27 cellular contexts compared by ENCODE assay signal in the genomic region with DNA sequence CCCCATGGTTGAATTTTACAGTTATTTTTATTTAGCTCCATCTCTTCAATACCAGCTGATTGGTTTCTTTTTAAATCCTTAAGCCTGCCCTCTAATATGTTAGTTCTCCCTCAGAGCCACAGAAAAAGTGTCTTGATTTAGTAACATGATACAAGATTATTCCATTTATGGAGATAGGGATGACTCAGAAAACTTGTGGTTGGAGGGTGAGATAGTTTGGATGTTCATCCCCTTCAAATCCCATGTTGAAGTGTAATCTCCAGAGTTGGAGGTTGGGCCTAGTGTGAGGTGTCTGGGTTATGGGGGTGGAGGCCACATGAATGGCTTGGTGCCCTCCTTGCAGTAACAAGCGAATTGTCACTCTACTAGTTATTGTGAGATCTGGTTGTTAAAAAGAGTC.
"Had no signal": no experiment of that assay in that cellular context is flagged by ENCODE, and none has a peak within 500 bp of the region (broad histone marks: within the 10 kb centered on the region; RNA-seq: fewer than 3 reads in every experiment).

No MANE protein-coding gene starts in this region.

- FAIRE-seq: endometrium, islet of Langerhans, small intestine had no signal

- H3K4me3 ChIP-seq: adrenal gland, gastrocnemius medialis, right lobe of liver, tibial artery had no signal

- H3K9me3 Mint-ChIP-seq: activated B cell treated with CpG ODN at 0.5 μM for 24 hours; activated T-cell treated with anti-CD3 and anti-CD28 coated beads, Interleukin-2, amount 50 U/mL, for 4 hours; activated T-helper 2 cell treated with anti-CD3 and anti-CD28 coated beads, Interferon-gamma antibody, Interleukin-2, Interleukin-4, amounts not matched to agents 10 μg/mL and 5 μg/mL and 100 μg/mL, durations not matched to agents 14 hours and 24 hours and 36 hours; dendritic cell treated with granulocyte-macrophage colony-stimulating factor and Interleukin-4, amounts not matched to agents 40 ng/mL and 50 ng/mL, for 4 days; nephron progenitor cell; stimulated activated effector memory CD8-positive, alpha-beta T cell treated with anti-CD3 and anti-CD28 coated beads, Interleukin-12 subunit alpha, Interleukin-12 subunit beta, amount 100 ng/mL, for 72 hours; stimulated activated naive CD8-positive, alpha-beta T cell treated with anti-CD3 and anti-CD28 coated beads, Interleukin-15, amount 100 ng/mL, for 72 hours had no signal

- H3K9me3 ChIP-seq: adrenal gland, gastrocnemius medialis, right lobe of liver, tibial artery had no signal

- H3K4me1 Mint-ChIP-seq: activated B cell treated with CpG ODN at 0.5 μM for 24 hours; activated CD4-positive, alpha-beta T cell treated with anti-CD3 and anti-CD28 coated beads for 36 hours; nephron progenitor cell; stimulated activated effector memory CD8-positive, alpha-beta T cell treated with anti-CD3 and anti-CD28 coated beads, Interleukin-12 subunit alpha, Interleukin-12 subunit beta, amount 100 ng/mL, for 72 hours; stimulated activated naive CD8-positive, alpha-beta T cell treated with anti-CD3 and anti-CD28 coated beads, Interleukin-15, amount 100 ng/mL, for 72 hours had no signal

- DNase-seq: activated B cell treated with CpG ODN at 0.5 μM for 24 hours; activated CD4-positive, alpha-beta T cell treated with anti-CD3 and anti-CD28 coated beads for 36 hours; activated CD4-positive, alpha-beta T cell treated with anti-CD3 and anti-CD28 coated beads, Interleukin-2, amount 50 U/mL, for 4 hours; activated CD8-positive, alpha-beta memory T cell treated with anti-CD3 and anti-CD28 coated beads, Interleukin-2, amount 50 U/mL, for 48 hours; activated naive CD4-positive, alpha-beta T cell; activated T-cell treated with anti-CD3 and anti-CD28 coated beads, Interleukin-2, amount 50 U/mL, for 4 hours; adrenal gland; effector CD4-positive, alpha-beta T cell; erythroblast; gastrocnemius medialis; hippocampal formation; left ventricle myocardium superior; nephron progenitor cell; right lobe of liver; small intestine; stimulated activated CD4-positive, alpha-beta T cell treated with anti-CD3 and anti-CD28 coated beads, Interleukin-2, amount 100 ng/mL, for 24 hours; stimulated activated naive CD8-positive, alpha-beta T cell treated with anti-CD3 and anti-CD28 coated beads, Interleukin-15, amount 100 ng/mL, for 72 hours; T-helper 1 cell; T-helper 9 cell; tibial artery had no signal

- H3K27ac Mint-ChIP-seq: activated B cell treated with CpG ODN at 0.5 μM for 24 hours; activated CD4-positive, alpha-beta T cell treated with anti-CD3 and anti-CD28 coated beads for 36 hours; activated naive CD8-positive, alpha-beta T cell; activated T-helper 2 cell treated with anti-CD3 and anti-CD28 coated beads, Interferon-gamma antibody, Interleukin-2, Interleukin-4, amounts not matched to agents 10 μg/mL and 5 μg/mL and 100 μg/mL, durations not matched to agents 14 hours and 24 hours and 36 hours; dendritic cell treated with granulocyte-macrophage colony-stimulating factor and Interleukin-4, amounts not matched to agents 40 ng/mL and 50 ng/mL, for 4 days; nephron progenitor cell; stimulated activated effector memory CD8-positive, alpha-beta T cell treated with anti-CD3 and anti-CD28 coated beads, Interleukin-12 subunit alpha, Interleukin-12 subunit beta, amount 100 ng/mL, for 72 hours; stimulated activated naive CD8-positive, alpha-beta T cell treated with anti-CD3 and anti-CD28 coated beads, Interleukin-15, amount 100 ng/mL, for 72 hours had no signal

- H3K27me3 ChIP-seq: adrenal gland, gastrocnemius medialis, right lobe of liver, tibial artery had no signal

- ATAC-seq: activated CD4-positive, alpha-beta T cell treated with anti-CD3 and anti-CD28 coated beads for 36 hours; activated T-cell treated with anti-CD3 and anti-CD28 coated beads, Interleukin-2, amount 50 U/mL, for 4 hours; gastrocnemius medialis; left ventricle myocardium superior; right lobe of liver; stimulated activated effector memory CD8-positive, alpha-beta T cell treated with anti-CD3 and anti-CD28 coated beads, Interleukin-12 subunit alpha, Interleukin-12 subunit beta, amount 100 ng/mL, for 72 hours; stimulated activated naive CD8-positive, alpha-beta T cell treated with anti-CD3 and anti-CD28 coated beads, Interleukin-15, amount 100 ng/mL, for 72 hours had no signal

- H3K36me3 Mint-ChIP-seq: activated naive CD8-positive, alpha-beta T cell; stimulated activated effector memory CD8-positive, alpha-beta T cell treated with anti-CD3 and anti-CD28 coated beads, Interleukin-12 subunit alpha, Interleukin-12 subunit beta, amount 100 ng/mL, for 72 hours had no signal

- H3K4me3 Mint-ChIP-seq: activated B cell treated with CpG ODN at 0.5 μM for 24 hours; activated CD4-positive, alpha-beta T cell treated with anti-CD3 and anti-CD28 coated beads for 36 hours; activated naive CD8-positive, alpha-beta T cell; activated T-cell treated with anti-CD3 and anti-CD28 coated beads, Interleukin-2, amount 50 U/mL, for 4 hours; dendritic cell treated with granulocyte-macrophage colony-stimulating factor and Interleukin-4, amounts not matched to agents 40 ng/mL and 50 ng/mL, for 4 days; nephron progenitor cell; stimulated activated effector memory CD8-positive, alpha-beta T cell treated with anti-CD3 and anti-CD28 coated beads, Interleukin-12 subunit alpha, Interleukin-12 subunit beta, amount 100 ng/mL, for 72 hours; stimulated activated naive CD8-positive, alpha-beta T cell treated with anti-CD3 and anti-CD28 coated beads, Interleukin-15, amount 100 ng/mL, for 72 hours had no signal

- H3K9ac ChIP-seq: parathyroid adenoma had no signal

- H3K79me2 ChIP-seq: parathyroid adenoma had no signal

- H3K36me3 ChIP-seq: adrenal gland, gastrocnemius medialis, right lobe of liver, tibial artery had no signal

- H3K4me1 ChIP-seq: adrenal gland, gastrocnemius medialis, parathyroid adenoma, right lobe of liver, tibial artery had no signal

- H3K27ac ChIP-seq: gastrocnemius medialis, parathyroid adenoma, right lobe of liver, tibial artery had no signal

- H2AFZ ChIP-seq: parathyroid adenoma had no signal
